In the genomic region with DNA sequence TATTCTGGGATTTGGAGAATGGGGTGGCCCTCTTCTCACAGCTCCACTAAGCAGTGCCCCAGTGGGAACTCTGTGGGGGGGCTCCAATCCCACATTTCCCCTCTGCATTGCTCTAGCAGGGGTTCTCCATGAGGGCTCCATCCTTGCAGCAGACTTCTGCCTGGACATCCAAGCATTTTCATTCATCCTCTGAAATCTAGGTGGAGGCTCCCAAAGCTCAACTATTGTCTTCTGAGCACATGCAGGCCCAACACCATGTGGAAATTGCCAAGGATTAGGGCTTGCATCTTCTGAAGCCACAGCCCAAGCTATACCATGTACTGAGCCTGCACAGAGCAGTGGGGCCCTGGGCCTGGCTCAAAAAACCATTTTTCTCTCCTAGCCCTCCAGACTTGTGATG, we compare ENCODE assay signal across 2 cellular contexts.
TF ChIP-seq lines count a peak whose summit lies in the region.

No MANE protein-coding gene starts in this region.

TF ChIP-seq in HCT116, 20 proteins besides CTCF, POLR2A, EP300 and RAD21 (continued from another document):
- TF ChIP-seq, protein P1, sequence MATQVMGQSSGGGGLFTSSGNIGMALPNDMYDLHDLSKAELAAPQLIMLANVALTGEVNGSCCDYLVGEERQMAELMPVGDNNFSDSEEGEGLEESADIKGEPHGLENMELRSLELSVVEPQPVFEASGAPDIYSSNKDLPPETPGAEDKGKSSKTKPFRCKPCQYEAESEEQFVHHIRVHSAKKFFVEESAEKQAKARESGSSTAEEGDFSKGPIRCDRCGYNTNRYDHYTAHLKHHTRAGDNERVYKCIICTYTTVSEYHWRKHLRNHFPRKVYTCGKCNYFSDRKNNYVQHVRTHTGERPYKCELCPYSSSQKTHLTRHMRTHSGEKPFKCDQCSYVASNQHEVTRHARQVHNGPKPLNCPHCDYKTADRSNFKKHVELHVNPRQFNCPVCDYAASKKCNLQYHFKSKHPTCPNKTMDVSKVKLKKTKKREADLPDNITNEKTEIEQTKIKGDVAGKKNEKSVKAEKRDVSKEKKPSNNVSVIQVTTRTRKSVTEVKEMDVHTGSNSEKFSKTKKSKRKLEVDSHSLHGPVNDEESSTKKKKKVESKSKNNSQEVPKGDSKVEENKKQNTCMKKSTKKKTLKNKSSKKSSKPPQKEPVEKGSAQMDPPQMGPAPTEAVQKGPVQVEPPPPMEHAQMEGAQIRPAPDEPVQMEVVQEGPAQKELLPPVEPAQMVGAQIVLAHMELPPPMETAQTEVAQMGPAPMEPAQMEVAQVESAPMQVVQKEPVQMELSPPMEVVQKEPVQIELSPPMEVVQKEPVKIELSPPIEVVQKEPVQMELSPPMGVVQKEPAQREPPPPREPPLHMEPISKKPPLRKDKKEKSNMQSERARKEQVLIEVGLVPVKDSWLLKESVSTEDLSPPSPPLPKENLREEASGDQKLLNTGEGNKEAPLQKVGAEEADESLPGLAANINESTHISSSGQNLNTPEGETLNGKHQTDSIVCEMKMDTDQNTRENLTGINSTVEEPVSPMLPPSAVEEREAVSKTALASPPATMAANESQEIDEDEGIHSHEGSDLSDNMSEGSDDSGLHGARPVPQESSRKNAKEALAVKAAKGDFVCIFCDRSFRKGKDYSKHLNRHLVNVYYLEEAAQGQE (IDR thresholded peaks at IDR 0.05; ENCODE audit: low read depth) = no peak
- TF ChIP-seq, protein P2, sequence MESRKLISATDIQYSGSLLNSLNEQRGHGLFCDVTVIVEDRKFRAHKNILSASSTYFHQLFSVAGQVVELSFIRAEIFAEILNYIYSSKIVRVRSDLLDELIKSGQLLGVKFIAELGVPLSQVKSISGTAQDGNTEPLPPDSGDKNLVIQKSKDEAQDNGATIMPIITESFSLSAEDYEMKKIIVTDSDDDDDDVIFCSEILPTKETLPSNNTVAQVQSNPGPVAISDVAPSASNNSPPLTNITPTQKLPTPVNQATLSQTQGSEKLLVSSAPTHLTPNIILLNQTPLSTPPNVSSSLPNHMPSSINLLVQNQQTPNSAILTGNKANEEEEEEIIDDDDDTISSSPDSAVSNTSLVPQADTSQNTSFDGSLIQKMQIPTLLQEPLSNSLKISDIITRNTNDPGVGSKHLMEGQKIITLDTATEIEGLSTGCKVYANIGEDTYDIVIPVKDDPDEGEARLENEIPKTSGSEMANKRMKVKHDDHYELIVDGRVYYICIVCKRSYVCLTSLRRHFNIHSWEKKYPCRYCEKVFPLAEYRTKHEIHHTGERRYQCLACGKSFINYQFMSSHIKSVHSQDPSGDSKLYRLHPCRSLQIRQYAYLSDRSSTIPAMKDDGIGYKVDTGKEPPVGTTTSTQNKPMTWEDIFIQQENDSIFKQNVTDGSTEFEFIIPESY (IDR thresholded peaks at IDR 0.05; ENCODE audit: extremely low read depth, insufficient replicate concordance, low read length) = no peak

TF ChIP-seq in K562, 482 proteins besides CTCF, POLR2A, EP300 and RAD21 (continued from another document):
- TF ChIP-seq, protein P3, sequence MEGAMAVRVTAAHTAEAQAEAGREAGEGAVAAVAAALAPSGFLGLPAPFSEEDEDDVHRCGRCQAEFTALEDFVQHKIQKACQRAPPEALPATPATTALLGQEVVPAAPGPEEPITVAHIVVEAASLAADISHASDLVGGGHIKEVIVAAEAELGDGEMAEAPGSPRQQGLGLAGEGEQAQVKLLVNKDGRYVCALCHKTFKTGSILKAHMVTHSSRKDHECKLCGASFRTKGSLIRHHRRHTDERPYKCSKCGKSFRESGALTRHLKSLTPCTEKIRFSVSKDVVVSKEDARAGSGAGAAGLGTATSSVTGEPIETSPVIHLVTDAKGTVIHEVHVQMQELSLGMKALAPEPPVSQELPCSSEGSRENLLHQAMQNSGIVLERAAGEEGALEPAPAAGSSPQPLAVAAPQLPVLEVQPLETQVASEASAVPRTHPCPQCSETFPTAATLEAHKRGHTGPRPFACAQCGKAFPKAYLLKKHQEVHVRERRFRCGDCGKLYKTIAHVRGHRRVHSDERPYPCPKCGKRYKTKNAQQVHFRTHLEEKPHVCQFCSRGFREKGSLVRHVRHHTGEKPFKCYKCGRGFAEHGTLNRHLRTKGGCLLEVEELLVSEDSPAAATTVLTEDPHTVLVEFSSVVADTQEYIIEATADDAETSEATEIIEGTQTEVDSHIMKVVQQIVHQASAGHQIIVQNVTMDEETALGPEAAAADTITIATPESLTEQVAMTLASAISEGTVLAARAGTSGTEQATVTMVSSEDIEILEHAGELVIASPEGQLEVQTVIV (CRISPR knock-in tag; IDR thresholded peaks at IDR 0.05; ENCODE audit: borderline replicate concordance) = no peak
- TF ChIP-seq YY1 (IDR thresholded peaks at IDR 0.05; ENCODE audit: borderline replicate concordance in 1 of 3, control insufficient read depth in 1 of 3, extremely low read depth in 1 of 3, insufficient read depth in 3 of 3, insufficient read length in 1 of 3, insufficient replicate concordance in 2 of 3, low read depth in 1 of 3, low read length in 2 of 3) (no peak), HLTF (IDR thresholded peaks at IDR 0.05) (no peak), MTF1 (CRISPR knock-in tag; IDR thresholded peaks at IDR 0.05; ENCODE audit: borderline replicate concordance) (no peak), ZNF780A (CRISPR knock-in tag; IDR thresholded peaks at IDR 0.05) (no peak), RUNX1 (IDR thresholded peaks at IDR 0.05; ENCODE audit: low read depth) (no peak), ZNF444 (CRISPR knock-in tag; IDR thresholded peaks at IDR 0.05) (no peak)
